23 cellular contexts compared by ENCODE assay signal in genomic region chr18:56321470-56321869, GRCh38.
DNase-seq lines count a peak whose midpoint lies in the region; ATAC-seq and TF ChIP-seq lines count a peak whose summit lies in the region.
"Had no signal": no experiment of that assay in that cellular context is flagged by ENCODE, and none has a peak within 500 bp of the region (broad histone marks: within the 10 kb centered on the region; RNA-seq: fewer than 3 reads in every experiment).

No MANE protein-coding gene starts in this region.

- H3K9me2 ChIP-seq in MM.1S (replicated peaks; ENCODE audit: insufficient read depth, low read length) = no peaks in the 10 kb centered on the region
- H3K9me2 ChIP-seq: SK-N-SH had no signal

- intact Hi-C loops in left cardiac atrium (cut with DNase I) (no loop called here), ovary (cut with DNase I) (no loop called here)

- H3K4me1 ChIP-seq in MM.1S (ENCODE audit: low read length) (peaks cover 75% of the 10 kb centered on the region), ovary (ENCODE audit: insufficient read depth) (peaks cover 12% of the 10 kb centered on the region)
- H3K4me1 ChIP-seq: uterus had no signal

- H3F3A ChIP-seq in MM.1S (ENCODE audit: insufficient read depth, low read length) = peaks cover 23% of the 10 kb centered on the region

- no peaks in the 10 kb centered on the region for H3K27me3 Mint-ChIP-seq in immature natural killer cell (ENCODE audit: low read depth in 3 of 3)
- H3K27me3 Mint-ChIP-seq in activated naive CD4-positive, alpha-beta T cell treated with anti-CD3 and anti-CD28 coated beads, Interleukin-2, amount 10 ng/mL, durations not matched to agents 7 days and 5 days = no peaks in the 10 kb centered on the region
- H3K27me3 Mint-ChIP-seq: activated naive CD8-positive, alpha-beta T cell; activated T-cell treated with anti-CD3 and anti-CD28 coated beads, Interleukin-2, amount 50 U/mL, for 24 hours; stimulated activated naive CD8-positive, alpha-beta T cell treated with anti-CD3 and anti-CD28 coated beads, Interleukin-15, amount 100 ng/mL, for 72 hours had no signal

- H3K27ac ChIP-seq in MM.1S (ENCODE audit: low read length) (peak overlapping the region; percentile 88), ovary (peak overlapping the region in 1 of 2 donors; percentile 16)
- H3K27ac ChIP-seq: breast epithelium, uterus had no signal

- H3K4me2 ChIP-seq in MM.1S (ENCODE audit: low read depth, low read length) = peak overlapping the region; percentile 44
- H3K4me2 ChIP-seq: SK-N-SH had no signal

- no peak overlapping the region for H3K4me3 Mint-ChIP-seq in immature natural killer cell
- H3K4me3 Mint-ChIP-seq in activated naive CD4-positive, alpha-beta T cell treated with anti-CD3 and anti-CD28 coated beads, Interleukin-2, amount 10 ng/mL, durations not matched to agents 7 days and 5 days = no peak overlapping the region
- H3K4me3 Mint-ChIP-seq: activated naive CD8-positive, alpha-beta T cell; activated T-cell treated with anti-CD3 and anti-CD28 coated beads, Interleukin-2, amount 50 U/mL, for 24 hours; stimulated activated naive CD8-positive, alpha-beta T cell treated with anti-CD3 and anti-CD28 coated beads, Interleukin-15, amount 100 ng/mL, for 72 hours had no signal

- no peak for TF ChIP-seq POLR2A in ovary (IDR thresholded peaks at IDR 0.05)

- peak; percentile 59 to 71 for ATAC-seq in left cardiac atrium
- ATAC-seq: stimulated activated naive CD8-positive, alpha-beta T cell treated with anti-CD3 and anti-CD28 coated beads, Interleukin-15, amount 100 ng/mL, for 72 hours had no signal

- peaks cover 0 to 6% (median 0%) of the 10 kb centered on the region in 6 donors for H3K9me3 Mint-ChIP-seq in immature natural killer cell
- H3K9me3 Mint-ChIP-seq in activated naive CD4-positive, alpha-beta T cell treated with anti-CD3 and anti-CD28 coated beads, Interleukin-2, amount 10 ng/mL, durations not matched to agents 7 days and 5 days = no peaks in the 10 kb centered on the region
- H3K9me3 Mint-ChIP-seq: activated T-cell treated with anti-CD3 and anti-CD28 coated beads, Interleukin-2, amount 50 U/mL, for 24 hours; stimulated activated naive CD8-positive, alpha-beta T cell treated with anti-CD3 and anti-CD28 coated beads, Interleukin-15, amount 100 ng/mL, for 72 hours had no signal

- no peaks in the 10 kb centered on the region for H3K79me2 ChIP-seq in MM.1S (ENCODE audit: low read length)

- peak overlapping the region; percentile 11; the same call in 1 of the 2 replicates for H3K9ac ChIP-seq in MM.1S (ENCODE audit: low read length)
- H3K9ac ChIP-seq: SK-N-SH had no signal

- DNase-seq in GM12865 (ENCODE audit: low read depth) = peak; percentile 61
- DNase-seq in MM.1S = peak; percentile 91
- peak; percentile 56 for DNase-seq in left cardiac atrium
- peak; percentile 39 to 71 (median 48) for DNase-seq in ovary
- no peak for DNase-seq in SW 1271 (lab: John Stamatoyannopoulos, UW)
- no peak for DNase-seq in foreskin fibroblast
- no peak for DNase-seq in immature natural killer cell
- DNase-seq in activated naive CD4-positive, alpha-beta T cell treated with anti-CD3 and anti-CD28 coated beads, Interleukin-2, amount 10 ng/mL, durations not matched to agents 7 days and 5 days = no peak
- DNase-seq: ACHN; activated CD4-positive, alpha-beta T cell treated with anti-CD3 and anti-CD28 coated beads, Interleukin-2, amount 50 U/mL, for 4 hours; activated T-cell treated with anti-CD3 and anti-CD28 coated beads, Interleukin-2, amount 50 U/mL, for 24 hours; effector memory CD4-positive, alpha-beta T cell; Kasumi-1; mesenchymal stem cell; NCI-H1436; NCI-H446 treated with DMSO at 0.1 percent for 48 hours; occipital lobe; SK-N-SH; stimulated activated CD4-positive, alpha-beta T cell treated with anti-CD3 and anti-CD28 coated beads, Interleukin-12 subunit alpha, Interleukin-12 subunit beta, amount 100 ng/mL, for 4 hours; stimulated activated naive CD8-positive, alpha-beta T cell treated with anti-CD3 and anti-CD28 coated beads, Interleukin-15, amount 100 ng/mL, for 72 hours had no signal

- no peak overlapping the region for H3K4me3 ChIP-seq in GM12865 (ENCODE audit: low read depth, low read length)
- H3K4me3 ChIP-seq in MM.1S (ENCODE audit: low read length) = no peak overlapping the region
- H3K4me3 ChIP-seq in ovary = no peak overlapping the region
- no peak overlapping the region for H3K4me3 ChIP-seq in foreskin fibroblast (ENCODE audit: low read depth in 1 of 2, low read length in 2 of 2)
- H3K4me3 ChIP-seq: breast epithelium, uterus had no signal

- WGBS in ovary, 3 donors = 16 to 22% (median 19%) methylated on average over 8 of the region's 8 CpGs

- CTCF ChIA-PET in activated naive CD4-positive, alpha-beta T cell treated with anti-CD3 and anti-CD28 coated beads, Interleukin-2, amount 10 ng/mL, durations not matched to agents 7 days and 5 days (lab: Charles Lee) = no interaction called here

- H3K27ac Mint-ChIP-seq in immature natural killer cell = no peak overlapping the region
- no peak overlapping the region for H3K27ac Mint-ChIP-seq in activated naive CD4-positive, alpha-beta T cell treated with anti-CD3 and anti-CD28 coated beads, Interleukin-2, amount 10 ng/mL, durations not matched to agents 7 days and 5 days
- H3K27ac Mint-ChIP-seq: activated naive CD8-positive, alpha-beta T cell; activated T-cell treated with anti-CD3 and anti-CD28 coated beads, Interleukin-2, amount 50 U/mL, for 24 hours; stimulated activated naive CD8-positive, alpha-beta T cell treated with anti-CD3 and anti-CD28 coated beads, Interleukin-15, amount 100 ng/mL, for 72 hours had no signal

- no peaks in the 10 kb centered on the region for H4K20me1 ChIP-seq in MM.1S (ENCODE audit: insufficient read depth, low read length)

- H3K9me3 ChIP-seq in MM.1S (replicated peaks; ENCODE audit: insufficient read depth, low read length) (no peaks in the 10 kb centered on the region), ovary (no peaks in the 10 kb centered on the region)
- H3K9me3 ChIP-seq: breast epithelium, SK-N-SH, uterus had no signal

- TF ChIP-seq CTCF in GM12865 (IDR thresholded peaks at IDR 0.05; ENCODE audit: insufficient read depth, low read depth, low read length, missing control alignments) (no peak), MM.1S (IDR thresholded peaks at IDR 0.05; ENCODE audit: low read length) (no peak), ovary (IDR thresholded peaks at IDR 0.05) (no peak), foreskin fibroblast (IDR thresholded peaks at IDR 0.05; ENCODE audit: low read depth, low read length) (no peak)

- H3K27me3 ChIP-seq in MM.1S (replicated peaks; ENCODE audit: insufficient read depth, low read length) = no peaks in the 10 kb centered on the region
- H3K27me3 ChIP-seq in ovary = no peaks in the 10 kb centered on the region
- H3K27me3 ChIP-seq: breast epithelium, uterus had no signal

- no peaks in the 10 kb centered on the region for H3K4me1 Mint-ChIP-seq in immature natural killer cell
- no peaks in the 10 kb centered on the region for H3K4me1 Mint-ChIP-seq in activated naive CD4-positive, alpha-beta T cell treated with anti-CD3 and anti-CD28 coated beads, Interleukin-2, amount 10 ng/mL, durations not matched to agents 7 days and 5 days
- H3K4me1 Mint-ChIP-seq: stimulated activated naive CD8-positive, alpha-beta T cell treated with anti-CD3 and anti-CD28 coated beads, Interleukin-15, amount 100 ng/mL, for 72 hours had no signal

- no peak for TF ChIP-seq EP300 in ovary (IDR thresholded peaks at IDR 0.05)

- peak overlapping the region; percentile 53 for H2AFZ ChIP-seq in MM.1S (ENCODE audit: low read length)

- H3K36me3 Mint-ChIP-seq in immature natural killer cell = no peaks in the 10 kb centered on the region
- no peaks in the 10 kb centered on the region for H3K36me3 Mint-ChIP-seq in activated naive CD4-positive, alpha-beta T cell treated with anti-CD3 and anti-CD28 coated beads, Interleukin-2, amount 10 ng/mL, durations not matched to agents 7 days and 5 days
- H3K36me3 Mint-ChIP-seq: activated naive CD8-positive, alpha-beta T cell had no signal

- H3K36me3 ChIP-seq in MM.1S (replicated peaks; ENCODE audit: insufficient read depth, low read length) (no peaks in the 10 kb centered on the region), ovary (no peaks in the 10 kb centered on the region)
- H3K36me3 ChIP-seq: breast epithelium, uterus had no signal

Comparison
In these comparisons a context has a peak if more than half of its experiments do, and no peak if none do; other contexts are left out.
1. DNase-seq: peak in GM12865 (single experiment), MM.1S (single experiment), left cardiac atrium (single experiment) and ovary (5 of 5); none in SW 1271 (0 of 2), foreskin fibroblast (0 of 2), immature natural killer cell (0 of 3) and activated naive CD4-positive, alpha-beta T cell treated with anti-CD3 and anti-CD28 coated beads, Interleukin-2, amount 10 ng/mL, durations not matched to agents 7 days and 5 days (single experiment).